Comparison of ENCODE assay signal across 2 cellular contexts in the genomic region with DNA sequence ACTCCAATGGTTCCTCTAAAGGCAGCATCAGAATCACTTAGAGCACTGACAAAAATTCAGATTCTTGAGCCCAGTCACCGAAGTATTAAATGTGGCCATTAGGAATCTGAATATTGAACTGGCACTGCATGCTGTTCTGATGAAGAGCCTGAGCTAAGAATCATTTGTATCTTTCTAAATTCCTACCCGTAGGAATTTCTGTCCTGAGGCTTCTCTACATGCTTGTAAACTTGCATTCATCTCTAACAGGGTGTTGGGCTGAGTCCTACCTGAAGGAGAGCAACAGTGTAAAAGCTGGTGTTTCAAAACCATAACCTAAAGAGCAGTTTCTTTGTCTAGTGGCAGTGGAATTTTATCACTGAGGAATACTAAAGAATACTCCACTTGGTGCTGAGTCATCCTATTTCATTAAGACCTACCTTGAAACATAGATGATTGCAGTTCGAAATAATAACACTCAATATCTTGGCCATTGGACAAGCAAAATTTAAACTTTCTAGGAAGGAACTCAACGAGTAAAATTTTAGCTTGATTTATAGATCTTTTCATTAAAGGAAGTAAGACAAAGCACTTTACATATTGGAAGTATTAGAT.
TF ChIP-seq lines count a peak whose summit lies in the region.

No MANE protein-coding gene starts in this region.

TF ChIP-seq in GM23338, 12 proteins besides CTCF, POLR2A, EP300 and RAD21 (continues in another document):
- no peak for TF ChIP-seq NANOG (IDR thresholded peaks at IDR 0.05; ENCODE audit: borderline replicate concordance)
- TF ChIP-seq, protein P1, sequence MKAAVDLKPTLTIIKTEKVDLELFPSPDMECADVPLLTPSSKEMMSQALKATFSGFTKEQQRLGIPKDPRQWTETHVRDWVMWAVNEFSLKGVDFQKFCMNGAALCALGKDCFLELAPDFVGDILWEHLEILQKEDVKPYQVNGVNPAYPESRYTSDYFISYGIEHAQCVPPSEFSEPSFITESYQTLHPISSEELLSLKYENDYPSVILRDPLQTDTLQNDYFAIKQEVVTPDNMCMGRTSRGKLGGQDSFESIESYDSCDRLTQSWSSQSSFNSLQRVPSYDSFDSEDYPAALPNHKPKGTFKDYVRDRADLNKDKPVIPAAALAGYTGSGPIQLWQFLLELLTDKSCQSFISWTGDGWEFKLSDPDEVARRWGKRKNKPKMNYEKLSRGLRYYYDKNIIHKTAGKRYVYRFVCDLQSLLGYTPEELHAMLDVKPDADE (IDR thresholded peaks at IDR 0.05), result no peak
- TF ChIP-seq CREB1 (CRISPR knock-in tag; IDR thresholded peaks at IDR 0.05; ENCODE audit: low read depth), result no peak
- no peak for TF ChIP-seq JUNB (IDR thresholded peaks at IDR 0.05; ENCODE audit: unreplicated experiment)
- no peak for TF ChIP-seq EZH2 (IDR thresholded peaks at IDR 0.05; ENCODE audit: low read depth, unreplicated experiment)
- no peak for TF ChIP-seq STAT1 (IDR thresholded peaks at IDR 0.05; ENCODE audit: unreplicated experiment)
- TF ChIP-seq POLR2AphosphoS5 (IDR thresholded peaks at IDR 0.05; ENCODE audit: low read depth), result no peak
- TF ChIP-seq, protein P2, sequence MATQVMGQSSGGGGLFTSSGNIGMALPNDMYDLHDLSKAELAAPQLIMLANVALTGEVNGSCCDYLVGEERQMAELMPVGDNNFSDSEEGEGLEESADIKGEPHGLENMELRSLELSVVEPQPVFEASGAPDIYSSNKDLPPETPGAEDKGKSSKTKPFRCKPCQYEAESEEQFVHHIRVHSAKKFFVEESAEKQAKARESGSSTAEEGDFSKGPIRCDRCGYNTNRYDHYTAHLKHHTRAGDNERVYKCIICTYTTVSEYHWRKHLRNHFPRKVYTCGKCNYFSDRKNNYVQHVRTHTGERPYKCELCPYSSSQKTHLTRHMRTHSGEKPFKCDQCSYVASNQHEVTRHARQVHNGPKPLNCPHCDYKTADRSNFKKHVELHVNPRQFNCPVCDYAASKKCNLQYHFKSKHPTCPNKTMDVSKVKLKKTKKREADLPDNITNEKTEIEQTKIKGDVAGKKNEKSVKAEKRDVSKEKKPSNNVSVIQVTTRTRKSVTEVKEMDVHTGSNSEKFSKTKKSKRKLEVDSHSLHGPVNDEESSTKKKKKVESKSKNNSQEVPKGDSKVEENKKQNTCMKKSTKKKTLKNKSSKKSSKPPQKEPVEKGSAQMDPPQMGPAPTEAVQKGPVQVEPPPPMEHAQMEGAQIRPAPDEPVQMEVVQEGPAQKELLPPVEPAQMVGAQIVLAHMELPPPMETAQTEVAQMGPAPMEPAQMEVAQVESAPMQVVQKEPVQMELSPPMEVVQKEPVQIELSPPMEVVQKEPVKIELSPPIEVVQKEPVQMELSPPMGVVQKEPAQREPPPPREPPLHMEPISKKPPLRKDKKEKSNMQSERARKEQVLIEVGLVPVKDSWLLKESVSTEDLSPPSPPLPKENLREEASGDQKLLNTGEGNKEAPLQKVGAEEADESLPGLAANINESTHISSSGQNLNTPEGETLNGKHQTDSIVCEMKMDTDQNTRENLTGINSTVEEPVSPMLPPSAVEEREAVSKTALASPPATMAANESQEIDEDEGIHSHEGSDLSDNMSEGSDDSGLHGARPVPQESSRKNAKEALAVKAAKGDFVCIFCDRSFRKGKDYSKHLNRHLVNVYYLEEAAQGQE (IDR thresholded peaks at IDR 0.05; ENCODE audit: unreplicated experiment), result no peak
- TF ChIP-seq ZNF331 (CRISPR knock-in tag; IDR thresholded peaks at IDR 0.05; ENCODE audit: low read depth), result no peak
- no peak for TF ChIP-seq EZH2phosphoT487 (IDR thresholded peaks at IDR 0.05; ENCODE audit: unreplicated experiment)

TF ChIP-seq in H1, 55 proteins besides CTCF, POLR2A, EP300 and RAD21:
- TF ChIP-seq MAFK (IDR thresholded peaks at IDR 0.05; ENCODE audit: low read depth, low read length) (0 out of 2 replicates have a peak, but pooled peaks have one; percentile 17), CBX8 (IDR thresholded peaks at IDR 0.05; ENCODE audit: borderline replicate concordance, low read depth, low read length) (no peak)
